32 cellular contexts compared by ENCODE assay signal in genomic region chr11:16406226-16406625, GRCh38. TPM values are rescaled to one million over a fixed set of nuclear protein-coding genes. Genes with fewer than 3 reads are reported as not detected.
"Had no signal": no experiment of that assay in that cellular context is flagged by ENCODE, and none has a peak within 500 bp of the region (broad histone marks: within the 10 kb centered on the region; RNA-seq: fewer than 3 reads in every experiment).

No MANE protein-coding gene starts in this region.

- H3K4me3 Mint-ChIP-seq: activated B cell treated with CpG ODN at 0.5 μM for 24 hours; activated CD4-positive, alpha-beta memory T cell treated with anti-CD3 and anti-CD28 coated beads for 36 hours; activated naive CD8-positive, alpha-beta T cell treated with anti-CD3 and anti-CD28 coated beads for 36 hours; activated T-cell treated with anti-CD3 and anti-CD28 coated beads, Interleukin-2, amount 50 U/mL, for 72 hours; activated T-helper 17 cell treated with anti-CD3 and anti-CD28 coated beads, Interleukin-2, amount 50 U/mL, for 72 hours; central memory CD8-positive, alpha-beta T cell; T-helper 1 cell treated with Interleukin-12 subunit alpha and Interleukin-12 subunit beta and Interleukin-4 antibody, amounts not matched to agents 30 μg/mL and 1 μg/mL, for 36 hours; T-helper 2 cell treated with Interferon-gamma antibody and Interleukin-4, amounts not matched to agents 5 μg/mL and 100 μg/mL, for 36 hours had no signal

- H3K27me3 Mint-ChIP-seq: activated B cell treated with CpG ODN at 0.5 μM for 24 hours; activated CD4-positive, alpha-beta memory T cell treated with anti-CD3 and anti-CD28 coated beads for 36 hours; activated naive CD8-positive, alpha-beta T cell treated with anti-CD3 and anti-CD28 coated beads for 36 hours; activated T-helper 17 cell treated with anti-CD3 and anti-CD28 coated beads, Interleukin-2, amount 50 U/mL, for 72 hours; central memory CD8-positive, alpha-beta T cell had no signal

- H3K36me3 ChIP-seq: brain microvascular endothelial cell, cardiac muscle cell, SJCRH30 had no signal

- H3K27ac Mint-ChIP-seq: activated B cell treated with CpG ODN at 0.5 μM for 24 hours; activated CD4-positive, alpha-beta memory T cell treated with anti-CD3 and anti-CD28 coated beads for 36 hours; activated naive CD8-positive, alpha-beta T cell treated with anti-CD3 and anti-CD28 coated beads for 36 hours; activated T-cell treated with anti-CD3 and anti-CD28 coated beads, Interleukin-2, amount 50 U/mL, for 72 hours; activated T-helper 17 cell treated with anti-CD3 and anti-CD28 coated beads, Interleukin-2, amount 50 U/mL, for 72 hours; T-helper 1 cell treated with Interleukin-12 subunit alpha and Interleukin-12 subunit beta and Interleukin-4 antibody, amounts not matched to agents 30 μg/mL and 1 μg/mL, for 36 hours; T-helper 2 cell treated with Interferon-gamma antibody and Interleukin-4, amounts not matched to agents 5 μg/mL and 100 μg/mL, for 36 hours had no signal

- H3K9me3 Mint-ChIP-seq: T-helper 1 cell treated with Interleukin-12 subunit alpha and Interleukin-12 subunit beta and Interleukin-4 antibody, amounts not matched to agents 30 μg/mL and 1 μg/mL, for 36 hours; T-helper 2 cell treated with Interferon-gamma antibody and Interleukin-4, amounts not matched to agents 5 μg/mL and 100 μg/mL, for 36 hours had no signal

- H3K27ac ChIP-seq: brain microvascular endothelial cell, cardiac muscle cell, SJCRH30 had no signal

- H3K4me1 ChIP-seq: SJCRH30 had no signal

- H3K4me3 ChIP-seq: cardiac muscle cell, SJCRH30 had no signal

- H3K4me1 Mint-ChIP-seq: activated B cell treated with CpG ODN at 0.5 μM for 24 hours; activated naive CD8-positive, alpha-beta T cell treated with anti-CD3 and anti-CD28 coated beads for 36 hours; activated T-helper 17 cell treated with anti-CD3 and anti-CD28 coated beads, Interleukin-2, amount 50 U/mL, for 72 hours; central memory CD8-positive, alpha-beta T cell had no signal

- DNase-seq: activated B cell treated with CpG ODN at 0.5 μM for 24 hours; activated CD4-positive, alpha-beta memory T cell treated with anti-CD3 and anti-CD28 coated beads for 36 hours; activated CD4-positive, alpha-beta T cell treated with anti-CD3 and anti-CD28 coated beads for 4 hours; activated CD4-positive, alpha-beta T cell treated with anti-CD3 and anti-CD28 coated beads, Interleukin-2, amount 50 U/mL, for 1 hour; activated CD4-positive, CD25-positive, alpha-beta regulatory T cell treated with anti-CD3 and anti-CD28 coated beads, Interleukin-2, amount 50 U/mL, for 72 hours; activated effector memory CD4-positive, alpha-beta T cell treated with anti-CD3 and anti-CD28 coated beads, Interleukin-2, amount 50 U/mL, for 16 hours; activated naive CD4-positive, alpha-beta T cell; activated naive CD4-positive, alpha-beta T cell treated with anti-CD3 and anti-CD28 coated beads, Interleukin-2, amount 50 U/mL, for 16 hours; activated naive CD8-positive, alpha-beta T cell treated with anti-CD3 and anti-CD28 coated beads for 36 hours; activated T-cell treated with anti-CD3 and anti-CD28 coated beads, Interleukin-2, amount 50 U/mL, for 1 hour; activated T-cell treated with anti-CD3 and anti-CD28 coated beads, Interleukin-2, amount 50 U/mL, for 72 hours; amniotic stem cell; aorta; brain microvascular endothelial cell; Karpas-422; KBM-7; NCI-H1092; NCI-H1436 treated with DMSO at 0.1 percent for 48 hours; NCI-H1694 treated with DMSO at 0.1 percent for 48 hours; NCI-H2029; NCI-H345; NCI-H524 treated with DMSO at 0.1 percent for 48 hours; SHP77; SK-N-SH had no signal

- ATAC-seq: activated T-cell treated with anti-CD3 and anti-CD28 coated beads, Interleukin-2, amount 50 U/mL, for 72 hours; activated T-helper 17 cell treated with anti-CD3 and anti-CD28 coated beads, Interleukin-2, amount 50 U/mL, for 72 hours; Panc1 had no signal

- H3K27me3 ChIP-seq: brain microvascular endothelial cell, SJCRH30 had no signal

- H3K9me3 ChIP-seq: SJCRH30, SK-N-SH had no signal

- H3K36me3 Mint-ChIP-seq: activated CD4-positive, alpha-beta memory T cell treated with anti-CD3 and anti-CD28 coated beads for 36 hours; activated naive CD8-positive, alpha-beta T cell treated with anti-CD3 and anti-CD28 coated beads for 36 hours had no signal

RNA-seq across cellular contexts. Expression of gene SOX6, which starts 49.9 kb away (rescaled TPM):
- total RNA-seq: activated B cell treated with CpG ODN at 0.5 μM for 24 hours; activated CD4-positive, alpha-beta memory T cell treated with anti-CD3 and anti-CD28 coated beads for 36 hours; activated CD8-positive, alpha-beta memory T cell treated with anti-CD3 and anti-CD28 coated beads for 36 hours had no signal
